In genomic region chr10:63976538-63976937, GRCh38 we compare ENCODE assay signal across 8 cellular contexts.
DNase-seq lines count a peak whose midpoint lies in the region; ATAC-seq lines count a peak whose summit lies in the region.

No MANE protein-coding gene starts in this region.

- peaks cover 0 to 5% of the 10 kb centered on the region in 2 donors for H3K27me3 Mint-ChIP-seq in effector memory CD8-positive, alpha-beta T cell

- no peak overlapping the region for H3K27ac Mint-ChIP-seq in effector memory CD8-positive, alpha-beta T cell

- no peak overlapping the region for H3K4me3 Mint-ChIP-seq in effector memory CD8-positive, alpha-beta T cell

- no peaks in the 10 kb centered on the region for H3K36me3 Mint-ChIP-seq in effector memory CD8-positive, alpha-beta T cell (ENCODE audit: insufficient read depth)

- H3K4me1 Mint-ChIP-seq in effector memory CD8-positive, alpha-beta T cell (ENCODE audit: low read depth in 2 of 2) = no peaks in the 10 kb centered on the region

- H3K9me3 Mint-ChIP-seq in effector memory CD8-positive, alpha-beta T cell = peaks cover 0 to 6% of the 10 kb centered on the region in 2 donors

- peak; percentile 9 for DNase-seq in NCI-H1092 treated with DMSO at 0.1 percent for 48 hours (lab: John Stamatoyannopoulos, UW)
- DNase-seq in NCI-H1092 (lab: John Stamatoyannopoulos, UW) = no peak
- peak; percentile 40 for DNase-seq in RPMI8226
- DNase-seq in dermis microvascular lymphatic vessel endothelial cell (ENCODE audit: low read depth in 2 of 2) = peak; percentile 12 to 46
- peak; percentile 39 for DNase-seq in myocyte (ENCODE audit: low read depth)
- DNase-seq in effector memory CD8-positive, alpha-beta T cell = no peak

- ATAC-seq in GM19395 (IDR thresholded peaks at IDR 0.05; ENCODE audit: unreplicated experiment) (peak; percentile 91), HG03196 (IDR thresholded peaks at IDR 0.05; ENCODE audit: unreplicated experiment) (peak; percentile 90)
- no peak for ATAC-seq in effector memory CD8-positive, alpha-beta T cell (replicated peaks)

Comparison
In these comparisons a context has a peak if more than half of its experiments do, and no peak if none do; other contexts are left out.
1. DNase-seq: peak in NCI-H1092 treated with DMSO at 0.1 percent for 48 hours (single experiment), RPMI8226 (single experiment), dermis microvascular lymphatic vessel endothelial cell (2 of 2) and myocyte (single experiment); none in NCI-H1092 (single experiment) and effector memory CD8-positive, alpha-beta T cell (0 of 3).